26 cellular contexts compared by ENCODE assay signal in the genomic region with DNA sequence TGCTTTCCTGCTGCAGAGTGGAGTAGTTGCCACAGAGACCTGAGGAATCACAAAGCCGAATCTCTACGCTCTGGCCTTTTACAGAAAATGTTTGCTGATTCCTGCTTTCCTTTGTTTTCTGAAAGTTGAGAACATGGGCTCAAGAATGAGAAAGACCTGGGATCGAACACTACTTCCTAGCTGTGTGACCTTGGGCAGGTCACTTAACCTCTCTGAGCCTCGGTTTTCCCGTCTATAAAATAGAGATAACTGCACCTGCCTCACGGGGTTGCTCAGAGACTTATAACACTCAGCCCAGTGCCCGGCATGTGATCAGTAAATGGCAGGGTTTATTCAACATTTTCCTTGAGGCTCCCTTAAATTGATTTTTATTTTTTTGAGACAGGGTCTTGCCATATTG.
"Had no signal": no experiment of that assay in that cellular context is flagged by ENCODE, and none has a peak within 500 bp of the region (broad histone marks: within the 10 kb centered on the region; RNA-seq: fewer than 3 reads in every experiment).

No MANE protein-coding gene starts in this region.

- H3K27ac ChIP-seq: left lung, lower lobe of right lung, ovary, prostate gland, tibial nerve, vagina had no signal

- H3K27ac Mint-ChIP-seq: immature natural killer cell; stimulated activated memory B cell treated with anti-CD40 and anti-IgM and Interleukin-4, amounts not matched to agents 10 μg/mL and 1 μg/mL and 100 μg/mL, for 72 hours; stimulated activated naive CD8-positive, alpha-beta T cell treated with anti-CD3 and anti-CD28 coated beads, Interleukin-15, amount 100 ng/mL, for 72 hours; type B pancreatic cell had no signal

- H3K36me3 ChIP-seq: left lung, lower lobe of right lung, ovary, prostate gland, tibial nerve, vagina had no signal

- DNase-seq: hypothalamus; immature natural killer cell; kidney; left colon; left lung; lower lobe of right lung; mammary epithelial cell; mesenchymal stem cell; naive thymus-derived CD8-positive, alpha-beta T cell; ovary; retina; right cardiac atrium; stimulated activated CD4-positive, alpha-beta T cell treated with anti-CD3 and anti-CD28 coated beads, Interleukin-1b, Interleukin-23, amount 100 ng/mL, for 48 hours; stimulated activated CD4-positive, alpha-beta T cell treated with anti-CD3 and anti-CD28 coated beads, Interleukin-2, amount 100 ng/mL, for 48 hours; stimulated activated CD4-positive, alpha-beta T cell treated with anti-CD3 and anti-CD28 coated beads, Interleukin-4, amount 100 ng/mL, for 4 hours; stimulated activated CD8-positive, alpha-beta memory T cell treated with anti-CD3 and anti-CD28 coated beads, Interleukin-4, amount 100 ng/mL, for 48 hours; stimulated activated naive CD4-positive, alpha-beta T cell treated with Interleukin-2 at 50 U/mL for 16 hours; stimulated activated naive CD8-positive, alpha-beta T cell treated with anti-CD3 and anti-CD28 coated beads, Interleukin-15, amount 100 ng/mL, for 72 hours; substantia nigra had no signal

- H3K4me1 ChIP-seq: left lung, lower lobe of right lung, prostate gland, tibial nerve, vagina had no signal

- H3K4me1 Mint-ChIP-seq: immature natural killer cell; naive thymus-derived CD8-positive, alpha-beta T cell; stimulated activated naive CD8-positive, alpha-beta T cell treated with anti-CD3 and anti-CD28 coated beads, Interleukin-15, amount 100 ng/mL, for 72 hours had no signal

- H3K9me3 Mint-ChIP-seq: type B pancreatic cell had no signal

- H3K27me3 ChIP-seq: ovary, vagina had no signal

- H3K9me3 ChIP-seq: left lung, lower lobe of right lung, ovary, prostate gland, vagina had no signal

- H3K4me2 ChIP-seq: smooth muscle cell had no signal

- H3K4me3 ChIP-seq: left lung, lower lobe of right lung, ovary, prostate gland, smooth muscle cell, tibial nerve, vagina had no signal

- FAIRE-seq: islet of Langerhans, kidney had no signal

- H3K4me3 Mint-ChIP-seq: immature natural killer cell; naive thymus-derived CD8-positive, alpha-beta T cell; stimulated activated memory B cell treated with anti-CD40 and anti-IgM and Interleukin-4, amounts not matched to agents 10 μg/mL and 1 μg/mL and 100 μg/mL, for 72 hours; stimulated activated naive CD8-positive, alpha-beta T cell treated with anti-CD3 and anti-CD28 coated beads, Interleukin-15, amount 100 ng/mL, for 72 hours; type B pancreatic cell had no signal

- ATAC-seq: left colon; left lung; naive thymus-derived CD8-positive, alpha-beta T cell; right cardiac atrium; stimulated activated memory B cell treated with anti-CD40 and anti-IgM and Interleukin-4, amounts not matched to agents 10 μg/mL and 1 μg/mL and 100 μg/mL, for 72 hours; stimulated activated naive CD8-positive, alpha-beta T cell treated with anti-CD3 and anti-CD28 coated beads, Interleukin-15, amount 100 ng/mL, for 72 hours had no signal

- H3K36me3 Mint-ChIP-seq: immature natural killer cell; naive thymus-derived CD8-positive, alpha-beta T cell; stimulated activated memory B cell treated with anti-CD40 and anti-IgM and Interleukin-4, amounts not matched to agents 10 μg/mL and 1 μg/mL and 100 μg/mL, for 72 hours; type B pancreatic cell had no signal
